In genomic region chr6:44224978-44225330, GRCh38 we compare ENCODE assay signal across 9 cellular contexts. TPM values are rescaled to one million over a fixed set of nuclear protein-coding genes. Genes with fewer than 3 reads are reported as not detected.
DNase-seq lines count a peak whose midpoint lies in the region; ATAC-seq, FAIRE-seq and TF ChIP-seq lines count a peak whose summit lies in the region.
"Had no signal": no experiment of that assay in that cellular context is flagged by ENCODE, and none has a peak within 500 bp of the region (broad histone marks: within the 10 kb centered on the region; RNA-seq: fewer than 3 reads in every experiment).

No MANE protein-coding gene starts in this region.

- H3K4me2 ChIP-seq in Loucy (ENCODE audit: low read depth, low read length, poor library complexity, severe bottlenecking) (peak overlapping the region; percentile 85), mammary epithelial cell (ENCODE audit: insufficient read depth, low read depth, low read length) (peak overlapping the region; percentile 96)

- FAIRE-seq in HTR-8/SVneo (lab: Jason Lieb, UNC) = no peak

- H3K36me3 ChIP-seq in Loucy (ENCODE audit: insufficient read depth, low read length) = no peaks in the 10 kb centered on the region
- no peaks in the 10 kb centered on the region for H3K36me3 ChIP-seq in mammary epithelial cell (ENCODE audit: insufficient read depth, low read length)
- H3K36me3 ChIP-seq in sigmoid colon = peaks cover 6 to 12% (median 7%) of the 10 kb centered on the region in 4 donors

- no peak for TF ChIP-seq CTCF in Loucy (conservative IDR thresholded peaks at IDR 0.05; ENCODE audit: low read length)
- no peak for TF ChIP-seq CTCF in mammary epithelial cell (conservative IDR thresholded peaks at IDR 0.05 in 1 of 2, IDR thresholded peaks at IDR 0.05 in 1 of 2; ENCODE audit: extremely low read depth in 1 of 2, insufficient read depth in 1 of 2, low read depth in 1 of 2, low read length in 2 of 2)
- no peak for TF ChIP-seq CTCF in sigmoid colon (IDR thresholded peaks at IDR 0.05)

- CTCF ChIA-PET in mammary epithelial cell (lab: Charles Lee; ENCODE audit: low non-redundant PET) = no interaction called here

- H3K9ac ChIP-seq in Loucy (ENCODE audit: low read depth, low read length, poor library complexity, severe bottlenecking) (peak overlapping the region; percentile 79), mammary epithelial cell (ENCODE audit: insufficient read depth, low read length) (peak overlapping the region; percentile 54)

- no peak overlapping the region for H3K27ac ChIP-seq in mammary epithelial cell (ENCODE audit: insufficient read depth, low read depth, low read length)
- peak overlapping the region; percentile 94 to 98 (median 97) for H3K27ac ChIP-seq in sigmoid colon

- no TSS peak for BruUV-seq in mammary epithelial cell (replicated peaks; lab: Mats Ljungman, UMichigan)

- no peak for TF ChIP-seq EP300 in sigmoid colon (IDR thresholded peaks at IDR 0.05)

- H3K27me3 ChIP-seq in Loucy (ENCODE audit: insufficient read depth, low read length, poor library complexity, severe bottlenecking) (no peaks in the 10 kb centered on the region), mammary epithelial cell (ENCODE audit: insufficient read depth, low read length) (no peaks in the 10 kb centered on the region), sigmoid colon (no peaks in the 10 kb centered on the region)

- H3K4me1 ChIP-seq in Loucy (ENCODE audit: insufficient read depth, low read length, poor library complexity, severe bottlenecking) (peaks cover 42% of the 10 kb centered on the region), mammary epithelial cell (ENCODE audit: insufficient read depth, low read length) (peaks cover 73% of the 10 kb centered on the region), sigmoid colon (peaks cover 0 to 95% (median 93%) of the 10 kb centered on the region in 4 donors)

- TF ChIP-seq POLR2A in sigmoid colon (IDR thresholded peaks at IDR 0.05) = no peak

- H3K4me3 ChIP-seq in Loucy (ENCODE audit: low read length, poor library complexity, severe bottlenecking) = peak overlapping the region; percentile 90
- peak overlapping the region; percentile 46 to 85 (median 59) for H3K4me3 ChIP-seq in mammary epithelial cell (replicated peaks in 1 of 3; ENCODE audit: insufficient read depth in 1 of 3, low read depth in 2 of 3, low read length in 3 of 3)
- peak overlapping the region; percentile 63 to 78 (median 68) for H3K4me3 ChIP-seq in sigmoid colon

- no peaks in the 10 kb centered on the region for H3K9me2 ChIP-seq in Loucy (replicated peaks; ENCODE audit: low read depth, low read length)

- DNase-seq in ELF-1 (ENCODE audit: low read depth, low spot score) (peak; percentile 44), mammary epithelial cell (no peak), sigmoid colon (no peak), HTR-8/SVneo (ENCODE audit: insufficient read length, low spot score) (no peak)
- DNase-seq in stimulated activated CD4-positive, alpha-beta T cell treated with anti-CD3 and anti-CD28 coated beads, Interleukin-4, amount 100 ng/mL, for 4 hours = no peak
- DNase-seq: NCI-H2107, occipital lobe had no signal

- 57% methylated on average over 4 of the region's 4 CpGs for WGBS in mammary epithelial cell (ENCODE audit: low coverage, missing lambda C conversion rate)
- 61 to 81% methylated on average over 4 of the region's 4 CpGs for WGBS in sigmoid colon, 2 donors

- H3K9me3 ChIP-seq in Loucy (ENCODE audit: insufficient read depth, low read depth, low read length) = no peaks in the 10 kb centered on the region
- no peaks in the 10 kb centered on the region for H3K9me3 ChIP-seq in mammary epithelial cell (replicated peaks; ENCODE audit: insufficient read depth, low read length)
- H3K9me3 ChIP-seq in sigmoid colon = no peaks in the 10 kb centered on the region

- ATAC-seq in GM18502 (IDR thresholded peaks at IDR 0.05; ENCODE audit: poor library complexity, unreplicated experiment) = no peak

- intact Hi-C loops in mammary epithelial cell (cut with micrococcal nuclease) = no loop called here
- intact Hi-C loops in sigmoid colon (cut with DNase I) = loop anchor here (5.0 kb wide), 2 partner anchors 98 to 453 kb away; partner anchors contain the start of genes MRPL14, TMEM63B and VEGFA

- H2AFZ ChIP-seq in Loucy (ENCODE audit: low read length) = no peak overlapping the region
- no peak overlapping the region for H2AFZ ChIP-seq in mammary epithelial cell (ENCODE audit: low read depth, low read length)

- no peaks in the 10 kb centered on the region for H4K20me1 ChIP-seq in Loucy (ENCODE audit: insufficient read depth, low read length, poor library complexity, severe bottlenecking)
- H4K20me1 ChIP-seq in mammary epithelial cell (ENCODE audit: insufficient read depth, low read length) = no peaks in the 10 kb centered on the region

- H3F3A ChIP-seq in Loucy (ENCODE audit: low read depth) = peaks cover 6% of the 10 kb centered on the region; the same call in 1 of the 2 replicates

- H3K79me2 ChIP-seq in Loucy (ENCODE audit: insufficient read depth, low read length) (peaks cover 34% of the 10 kb centered on the region), mammary epithelial cell (ENCODE audit: insufficient read depth, low read length) (peaks cover 46% of the 10 kb centered on the region)

- in situ Hi-C loops in mammary epithelial cell (cut with MboI; ENCODE audit: low sequenced_read_pairs in 2 of 2) = loop anchor here in 1 of 2 donors (25.0 kb wide), 1 partner anchor 138 kb away; no protein-coding TSS in a partner anchor

- dilution Hi-C loops in mammary epithelial cell (cut with HindIII; ENCODE audit: low sequenced_read_pairs) = no loop called here

RNA-seq across cellular contexts. Expression of gene SLC29A1, which starts 1.6 kb away (rescaled TPM):
- total RNA-seq in mammary epithelial cell (10 to 100 TPM; 45.7 to 55.5 TPM), sigmoid colon (100 to 1,000 TPM; 147 to 195 (median 180) TPM)
- polyA plus RNA-seq in mammary epithelial cell (156 TPM), sigmoid colon (10 to 100 TPM in 2 of 3 donors, 1 to 10 TPM in 1; 4.2 to 24.8 (median 10.8) TPM)
- polyA minus RNA-seq in mammary epithelial cell = 157 TPM

RNA-seq across cellular contexts. Expression of gene MYMX, which starts 8.2 kb away (rescaled TPM):
- under 1 TPM in 1 of 2 donors, not detected in 1; 0.17 TPM for total RNA-seq in mammary epithelial cell
- polyA plus RNA-seq in mammary epithelial cell = 0.12 TPM
- polyA minus RNA-seq in mammary epithelial cell = not detected
- total RNA-seq in sigmoid colon = not detected
- polyA plus RNA-seq in sigmoid colon = under 1 TPM in 1 of 3 donors, not detected in 2; 0.28 TPM
- total RNA-seq: occipital lobe had no signal

RNA-seq across cellular contexts. Expression of gene HSP90AB1, which starts 21.9 kb away (rescaled TPM):
- total RNA-seq in mammary epithelial cell (100 to 1,000 TPM; 872 to 986 TPM), sigmoid colon (100 to 1,000 TPM; 442 to 569 (median 518) TPM)
- polyA plus RNA-seq in mammary epithelial cell (1,054 TPM), sigmoid colon (100 to 1,000 TPM; 182 to 484 (median 320) TPM)
- 1,190 TPM for polyA minus RNA-seq in mammary epithelial cell

RNA-seq across cellular contexts. Expression of gene SLC35B2, which starts 32.4 kb away (rescaled TPM):
- total RNA-seq in mammary epithelial cell (10 to 100 TPM; 72.6 to 76.3 TPM), sigmoid colon (10 to 100 TPM; 25.3 to 28.8 (median 27.2) TPM)
- polyA plus RNA-seq in mammary epithelial cell (134 TPM), sigmoid colon (10 to 100 TPM in 1 of 3 donors, 1 to 10 TPM in 2; 7.2 to 36.9 (median 7.9) TPM)
- polyA minus RNA-seq in mammary epithelial cell = 104 TPM

RNA-seq across cellular contexts. Expression of gene NFKBIE, which starts 40.4 kb away (rescaled TPM):
- 10 to 100 TPM in 1 of 2 donors, 1 to 10 TPM in 1; 4.7 to 10.4 TPM for total RNA-seq in mammary epithelial cell
- 6.6 TPM for polyA plus RNA-seq in mammary epithelial cell
- 2.8 TPM for polyA minus RNA-seq in mammary epithelial cell
- 10 to 100 TPM in 1 of 4 donors, 1 to 10 TPM in 3; 4.7 to 13.6 (median 8.4) TPM for total RNA-seq in sigmoid colon
- polyA plus RNA-seq in sigmoid colon = 10 to 100 TPM in 2 of 3 donors, 1 to 10 TPM in 1; 8.4 to 16.2 (median 13.4) TPM
